21 cellular contexts compared by ENCODE assay signal in genomic region chr5:87437724-87438123, GRCh38. TPM values are rescaled to one million over a fixed set of nuclear protein-coding genes. Genes with fewer than 3 reads are reported as not detected.
DNase-seq lines count a peak whose midpoint lies in the region; ATAC-seq, FAIRE-seq and TF ChIP-seq lines count a peak whose summit lies in the region.
"Had no signal": no experiment of that assay in that cellular context is flagged by ENCODE, and none has a peak within 500 bp of the region (broad histone marks: within the 10 kb centered on the region; RNA-seq: fewer than 3 reads in every experiment).

No MANE protein-coding gene starts in this region.

- H3K79me2 ChIP-seq in K562 (ENCODE audit: control insufficient read depth, insufficient read depth, low read length) (no peaks in the 10 kb centered on the region), osteoblast (ENCODE audit: insufficient read depth, low read length) (no peaks in the 10 kb centered on the region)

- TF ChIP-seq EP300 in K562 (IDR thresholded peaks at IDR 0.05; ENCODE audit: low read length): no peak

- BruUV-seq in K562 (replicated peaks; lab: Mats Ljungman, UMichigan): no TSS peak

- no peak overlapping the region for H3K9ac ChIP-seq in K562 (ENCODE audit: insufficient read depth in 1 of 2, low read depth in 2 of 2, low read length in 2 of 2)
- H3K9ac ChIP-seq: BLaER1 had no signal

- no peaks in the 10 kb centered on the region for H3K9me3 ChIP-seq in K562 (replicated peaks; ENCODE audit: control insufficient read depth, insufficient read depth, low read depth, low read length)
- H3K9me3 ChIP-seq in small intestine (ENCODE audit: control insufficient read depth, low read depth): no peaks in the 10 kb centered on the region
- no peaks in the 10 kb centered on the region for H3K9me3 ChIP-seq in osteoblast (ENCODE audit: low read depth, low read length)
- H3K9me3 ChIP-seq: BLaER1, Caco-2, HAP-1 had no signal

- 0% methylated on average over 1 of the region's 1 CpG for WGBS in K562 (ENCODE audit: insufficient coverage, low coverage, missing lambda C conversion rate)
- WGBS in small intestine, 3 donors: 68 to 84% (median 68%) methylated on average over 1 of the region's 1 CpG

- H3K4me1 ChIP-seq in K562 (replicated peaks in 1 of 2; ENCODE audit: control insufficient read depth in 2 of 2, insufficient read depth in 2 of 2, low read length in 2 of 2) (no peaks in the 10 kb centered on the region), small intestine (ENCODE audit: control insufficient read depth in 2 of 2, insufficient read depth in 1 of 2, low read depth in 1 of 2, low read length in 1 of 2) (no peaks in the 10 kb centered on the region), osteoblast (ENCODE audit: insufficient read depth, low read length) (no peaks in the 10 kb centered on the region)
- H3K4me1 ChIP-seq: BLaER1, Caco-2, HAP-1 had no signal

- POLR2A ChIA-PET in K562 (lab: Yijun Ruan, JAX): no interaction called here

- H3K4me3 ChIP-seq in K562 (no peak overlapping the region), small intestine (ENCODE audit: low read depth in 1 of 2, low read length in 2 of 2) (no peak overlapping the region), osteoblast (ENCODE audit: insufficient read depth, low read length) (no peak overlapping the region)
- H3K4me3 ChIP-seq: BLaER1, GM12878, GM23338, HAP-1 had no signal

- H3K4me2 ChIP-seq in K562 (ENCODE audit: insufficient read depth, low read length) (no peak overlapping the region), osteoblast (ENCODE audit: insufficient read depth, low read length) (no peak overlapping the region)
- H3K4me2 ChIP-seq: BLaER1, GM23338 had no signal

- FAIRE-seq in G401.6 (lab: Jason Lieb, UNC) (peak; percentile 72), K562 (lab: Jason Lieb, UNC) (no peak), islet of Langerhans (lab: Jason Lieb, UNC) (peak; percentile 9), small intestine (lab: Jason Lieb, UNC) (peak; percentile 61), HTR-8/SVneo (lab: Jason Lieb, UNC) (no peak)
- FAIRE-seq: GM12878, GM18507, H54 had no signal

- no peaks in the 10 kb centered on the region for H3K9me1 ChIP-seq in K562 (ENCODE audit: control insufficient read depth, insufficient read depth, low read length)

- no peak overlapping the region for H3K27ac ChIP-seq in K562 (ENCODE audit: extremely low read depth, low read depth, low read length)
- H3K27ac ChIP-seq in small intestine (ENCODE audit: low read depth in 1 of 2, low read length in 1 of 2): no peak overlapping the region
- H3K27ac ChIP-seq in osteoblast (ENCODE audit: low read depth, low read length): no peak overlapping the region
- H3K27ac ChIP-seq: BLaER1, C4-2B had no signal

- intact Hi-C loops in K562 (cut with micrococcal nuclease): no loop called here

- no peak for ATAC-seq in K562
- no peak for ATAC-seq in activated CD4-positive, CD25-positive, alpha-beta regulatory T cell treated with anti-CD3 and anti-CD28 coated beads, Interleukin-2, amount 50 U/mL, for 24 hours
- ATAC-seq: CD8-positive, alpha-beta T cell; GM12878; GM23338 had no signal

- no peak for TF ChIP-seq RAD21 in K562 (CRISPR knock-in tag; conservative IDR thresholded peaks at IDR 0.05 in 1 of 2, IDR thresholded peaks at IDR 0.05 in 1 of 2)

- CTCF ChIA-PET in K562 (lab: Yijun Ruan, JAX; ENCODE audit: low intra/inter-chr PET ratio): no interaction called here

- no peaks in the 10 kb centered on the region for H3K27me3 ChIP-seq in K562 (ENCODE audit: control insufficient read depth in 2 of 2, insufficient read depth in 2 of 2, low read length in 2 of 2)
- H3K27me3 ChIP-seq in small intestine (ENCODE audit: control insufficient read depth in 2 of 2, insufficient read depth in 2 of 2, low read length in 2 of 2): no peaks in the 10 kb centered on the region
- H3K27me3 ChIP-seq in osteoblast (ENCODE audit: insufficient read depth, low read length): no peaks in the 10 kb centered on the region
- H3K27me3 ChIP-seq: BLaER1 had no signal

- TF ChIP-seq CTCF in K562 (IDR thresholded peaks at IDR 0.05 in 2 of 3, conservative IDR thresholded peaks at IDR 0.05 in 1 of 3; ENCODE audit: insufficient read depth in 2 of 3, low read depth in 1 of 3, low read length in 3 of 3) (no peak), osteoblast (IDR thresholded peaks at IDR 0.05; ENCODE audit: extremely low read depth, low read depth, low read length) (no peak)

- H3K36me3 ChIP-seq in K562 (ENCODE audit: control insufficient read depth, insufficient read depth, low read length) (no peaks in the 10 kb centered on the region), small intestine (ENCODE audit: control insufficient read depth in 2 of 2, insufficient read depth in 2 of 2, low read length in 2 of 2) (no peaks in the 10 kb centered on the region), osteoblast (ENCODE audit: insufficient read depth, low read length) (no peaks in the 10 kb centered on the region)
- H3K36me3 ChIP-seq: BLaER1, HAP-1 had no signal

- in situ Hi-C loops in K562 (cut with MboI): no loop called here

- H2AFZ ChIP-seq in K562 (ENCODE audit: low read depth, low read length): no peak overlapping the region
- H2AFZ ChIP-seq in osteoblast (ENCODE audit: low read length): no peak overlapping the region
- H2AFZ ChIP-seq: GM23338 had no signal

- no peak for TF ChIP-seq POLR2A in K562 (conservative IDR thresholded peaks at IDR 0.05)

- DNase-seq in K562 (ENCODE audit: extremely low read depth in 1 of 4, low spot score in 3 of 4) (no peak), small intestine (no peak), HTR-8/SVneo (ENCODE audit: insufficient read length, low spot score) (no peak), osteoblast (ENCODE audit: insufficient read length, low spot score, missing footprints) (no peak)
- DNase-seq: Caco-2; CD4-positive, CD25-positive, alpha-beta regulatory T cell; CD8-positive, alpha-beta T cell; DMS153; DND-41; GDM1; HFFc6 had no signal

- no peaks in the 10 kb centered on the region for H4K20me1 ChIP-seq in K562 (replicated peaks; ENCODE audit: control insufficient read depth, insufficient read depth, low read length)
- H4K20me1 ChIP-seq in osteoblast (ENCODE audit: insufficient read depth, low read length): no peaks in the 10 kb centered on the region
- H4K20me1 ChIP-seq: BLaER1 had no signal

TF ChIP-seq in K562, 482 proteins besides CTCF, POLR2A, EP300 and RAD21:
- peak; percentile 79 for TF ChIP-seq CEBPB (tag; IDR thresholded peaks at IDR 0.05)
- TF ChIP-seq CEBPG (CRISPR knock-in tag; IDR thresholded peaks at IDR 0.05): no peak
- peak; percentile 20 to 88; a peak in 3 of 4 replicates for TF ChIP-seq CEBPG (tag; conservative IDR thresholded peaks at IDR 0.05 in 1 of 2, IDR thresholded peaks at IDR 0.05 in 1 of 2)
- no peak for TF ChIP-seq ZNF584 (CRISPR knock-in tag; IDR thresholded peaks at IDR 0.05; ENCODE audit: low read depth)

RNA-seq across cellular contexts. Expression of gene CCNH, which starts 25.0 kb away (rescaled TPM):
- total RNA-seq in K562 (2011; cell fraction: chromatin; rRNA removed; ENCODE audit: low replicate concordance): 224 and 453 TPM in 2 replicates
- 120 and 138 TPM in 2 replicates for total RNA-seq in K562 (2011; cell fraction: nucleolus; rRNA removed)
- total RNA-seq in K562 (2011; cell fraction: nucleoplasm; rRNA removed): 208 and 348 TPM in 2 replicates
- total RNA-seq in K562 (2014; rRNA removed) (139 and 144 TPM in 2 replicates), K562 (2014; rRNA removed; fragmentation: Illumina TruSeq; extraction: Trizol) (182 and 209 TPM in 2 replicates), K562 (2015; rRNA removed; fragmentation: Illumina TruSeq; extraction: Trizol) (173 and 174 TPM in 2 replicates), K562 (2021) (100 and 102 TPM in 2 replicates), osteoblast (74.3 and 80.3 TPM in 2 replicates)
- polyA plus RNA-seq in K562 (2011; rRNA removed) (115 and 145 TPM in 2 replicates), K562 (2014; fragmentation: Illumina TruSeq; extraction: Trizol) (126 and 150 TPM in 2 replicates), K562 (2014; fragmentation: Nextera tagmentation; extraction: Ambion mirVana) (100 to 1,000 TPM; 208 to 213 TPM), K562 (2014; rRNA removed) (131 and 138 TPM in 2 replicates), small intestine (10 to 100 TPM; 32.2 to 54.3 (median 36.8) TPM)
- 45.2 and 86.6 TPM in 2 replicates for polyA plus RNA-seq in K562 (2011; cell fraction: cytosol; rRNA removed)
- polyA plus RNA-seq in K562 (2011; cell fraction: nucleus; rRNA removed): 117 and 120 TPM in 2 replicates
- 64.4 and 97.1 TPM in 2 replicates for polyA plus RNA-seq in K562 (2012)
- 325 and 352 TPM in 2 replicates for polyA minus RNA-seq in K562 (2011; rRNA and poly(A)+ RNA removed)
- polyA minus RNA-seq in K562 (2011; cell fraction: cytosol; rRNA and poly(A)+ RNA removed): 40.2 and 55.4 TPM in 2 replicates
- polyA minus RNA-seq in K562 (2011; cell fraction: nucleus; rRNA and poly(A)+ RNA removed): 405 and 656 TPM in 2 replicates
